ENCODE assay signal across 8 cellular contexts in genomic region chr2:86105252-86105968, GRCh38. TPM values are rescaled to one million over a fixed set of nuclear protein-coding genes. Genes with fewer than 3 reads are reported as not detected.
A peak's percentile ranks its signal among the peaks of the same experiment; 100 is the strongest.
DNase-seq lines count a peak whose midpoint lies in the region; TF ChIP-seq lines count a peak whose summit lies in the region.

TSS of gene POLR1A (minus strand) at chr2:86105886. CDS start at chr2:86105776, 110 bp downstream.

- no peak for TF ChIP-seq EP300 in SK-N-SH (IDR thresholded peaks at IDR 0.05; ENCODE audit: borderline replicate concordance in 1 of 2, low read depth in 1 of 2, low read length in 1 of 2)

- H2AFZ ChIP-seq in SK-N-SH (ENCODE audit: low read depth), result peak within 1 kb of the TSS; percentile 87

- peaks cover 94% of the 10 kb centered on the region for H3K79me2 ChIP-seq in SK-N-SH (ENCODE audit: insufficient read depth)

- no peak for TF ChIP-seq RAD21 in SK-N-SH (IDR thresholded peaks at IDR 0.05; ENCODE audit: low read length)

- H3K4me3 Mint-ChIP-seq in HFFc6, result peak within 1 kb of the TSS; percentile 94
- peak within 1 kb of the TSS; percentile 85 for H3K4me3 Mint-ChIP-seq in activated naive CD4-positive, alpha-beta T cell treated with anti-CD3 and anti-CD28 coated beads, Interleukin-2, amount 10 ng/mL, durations not matched to agents 7 days and 5 days

- H3K4me3 ChIP-seq in SK-N-SH (ENCODE audit: low read depth in 2 of 2, low read length in 1 of 2), result peak within 1 kb of the TSS; percentile 95 to 98

- peaks cover 30 to 34% of the 10 kb centered on the region in 2 experiments for H3K36me3 ChIP-seq in SK-N-SH (replicated peaks in 1 of 2; ENCODE audit: control insufficient read depth in 1 of 2, insufficient read depth in 2 of 2, low read length in 1 of 2)

- H3K9ac ChIP-seq in SK-N-SH, result peak within 1 kb of the TSS; percentile 76

- TF ChIP-seq CTCF in HFFc6 (IDR thresholded peaks at IDR 0.05) (peak; percentile 45; the same call in 1 of the 2 replicates), SK-N-SH (IDR thresholded peaks at IDR 0.05) (0 out of 2 replicates have a peak, but pooled peaks have one; percentile 15)

- peak within 1 kb of the TSS; percentile 92 for H3K27ac Mint-ChIP-seq in HFFc6
- H3K27ac Mint-ChIP-seq in activated naive CD4-positive, alpha-beta T cell treated with anti-CD3 and anti-CD28 coated beads, Interleukin-2, amount 10 ng/mL, durations not matched to agents 7 days and 5 days, result peak within 1 kb of the TSS; percentile 96

- DNase-seq in GF-D8 (lab: John Stamatoyannopoulos, UW) (peak; percentile 82), HFFc6 (peak; percentile 88), NAMALWA (ENCODE audit: low spot score) (peak; percentile 93), SK-N-SH (peak; percentile 81), globus pallidus (ENCODE audit: low spot score) (peak; percentile 98), nucleus accumbens (lab: John Stamatoyannopoulos, UW) (peak; percentile 55 to 99 (median 94)), superior temporal gyrus (ENCODE audit: extremely low spot score) (peak; percentile 97)
- DNase-seq in activated naive CD4-positive, alpha-beta T cell treated with anti-CD3 and anti-CD28 coated beads, Interleukin-2, amount 10 ng/mL, durations not matched to agents 7 days and 5 days, result peak; percentile 88

- H3K4me1 Mint-ChIP-seq in HFFc6 (ENCODE audit: low read depth), result peaks cover 65% of the 10 kb centered on the region
- H3K4me1 Mint-ChIP-seq in activated naive CD4-positive, alpha-beta T cell treated with anti-CD3 and anti-CD28 coated beads, Interleukin-2, amount 10 ng/mL, durations not matched to agents 7 days and 5 days, result peaks cover 60% of the 10 kb centered on the region

- H3K27me3 ChIP-seq in SK-N-SH (ENCODE audit: insufficient read depth), result no peaks in the 10 kb centered on the region

- H3K9me3 ChIP-seq in SK-N-SH, result no peaks in the 10 kb centered on the region

- H3K9me2 ChIP-seq in SK-N-SH, result no peaks in the 10 kb centered on the region

- CTCF ChIA-PET in SK-N-SH (lab: Yijun Ruan, JAX), result interaction anchor here (1.2 to 1.5 kb wide), 2 partner anchors 17 to 26 kb away, joined by 4 to 5 read pairs; no protein-coding TSS in a partner anchor
- CTCF ChIA-PET in activated naive CD4-positive, alpha-beta T cell treated with anti-CD3 and anti-CD28 coated beads, Interleukin-2, amount 10 ng/mL, durations not matched to agents 7 days and 5 days (lab: Charles Lee), result interaction anchor here (0.8 to 1.6 kb wide), 4 partner anchors 20 to 376 kb away, joined by 3 to 6 read pairs (median 4); no protein-coding TSS in a partner anchor

- H3K4me2 ChIP-seq in SK-N-SH, result peak within 1 kb of the TSS; percentile 79

- no peaks in the 10 kb centered on the region for H3F3A ChIP-seq in SK-N-SH (replicated peaks; ENCODE audit: insufficient read depth)

- peaks cover 2% of the 10 kb centered on the region; the same call in 1 of the 2 replicates for H3K27me3 Mint-ChIP-seq in HFFc6 (ENCODE audit: insufficient read depth)
- no peaks in the 10 kb centered on the region for H3K27me3 Mint-ChIP-seq in activated naive CD4-positive, alpha-beta T cell treated with anti-CD3 and anti-CD28 coated beads, Interleukin-2, amount 10 ng/mL, durations not matched to agents 7 days and 5 days

- H4K20me1 ChIP-seq in SK-N-SH (ENCODE audit: insufficient read depth), result peaks cover 10% of the 10 kb centered on the region

- H3K4me1 ChIP-seq in SK-N-SH (ENCODE audit: control insufficient read depth in 1 of 2, insufficient read depth in 2 of 2, low read depth in 1 of 2, low read length in 1 of 2), result peaks cover 10 to 16% of the 10 kb centered on the region in 2 experiments; a peak in 3 of 4 replicates

- H3K36me3 Mint-ChIP-seq in HFFc6 (ENCODE audit: low read depth), result peaks cover 52% of the 10 kb centered on the region
- H3K36me3 Mint-ChIP-seq in activated naive CD4-positive, alpha-beta T cell treated with anti-CD3 and anti-CD28 coated beads, Interleukin-2, amount 10 ng/mL, durations not matched to agents 7 days and 5 days, result peaks cover 46% of the 10 kb centered on the region

- WGBS in SK-N-SH (ENCODE audit: low lambda C conversion rate), result under 1% methylated on average over 31 of the region's 38 CpGs

- peak within 1 kb of the TSS; percentile 80 to 89 for H3K27ac ChIP-seq in SK-N-SH (ENCODE audit: low read depth in 2 of 2, low read length in 1 of 2)

- POLR2A ChIA-PET in SK-N-SH (lab: Yijun Ruan, JAX), result interaction anchor here (0.8 to 1.8 kb wide), 2 partner anchors 90 to 278 kb away, joined by 4 to 6 read pairs; partner anchors contain the start of gene IMMT

- H3K9me3 Mint-ChIP-seq in HFFc6, result no peaks in the 10 kb centered on the region
- peaks cover 3% of the 10 kb centered on the region for H3K9me3 Mint-ChIP-seq in activated naive CD4-positive, alpha-beta T cell treated with anti-CD3 and anti-CD28 coated beads, Interleukin-2, amount 10 ng/mL, durations not matched to agents 7 days and 5 days

TF ChIP-seq in SK-N-SH, 30 proteins besides CTCF, POLR2A, EP300 and RAD21 (continues in another document):
- TF ChIP-seq USF1 (IDR thresholded peaks at IDR 0.05; ENCODE audit: borderline replicate concordance, low read depth) (no peak; the same call in 1 of the 2 replicates), NRF1 (IDR thresholded peaks at IDR 0.05; ENCODE audit: low read depth, low read length) (peak; percentile 97), GABPA (IDR thresholded peaks at IDR 0.05; ENCODE audit: low read depth) (no peak; the same call in 1 of the 2 replicates), SMC3 (IDR thresholded peaks at IDR 0.05; ENCODE audit: low read depth, low read length) (no peak), SIN3A (IDR thresholded peaks at IDR 0.05; ENCODE audit: borderline replicate concordance, low read depth, low read length) (no peak), RCOR1 (IDR thresholded peaks at IDR 0.05; ENCODE audit: low read length) (no peak), TCF12 (IDR thresholded peaks at IDR 0.05) (no peak), GATA2 (CRISPR knock-in tag; IDR thresholded peaks at IDR 0.05) (no peak), MAX (IDR thresholded peaks at IDR 0.05; ENCODE audit: low read depth) (peak; percentile 69; the same call in 1 of the 2 replicates), JUND (IDR thresholded peaks at IDR 0.05) (no peak), ZBTB33 (IDR thresholded peaks at IDR 0.05; ENCODE audit: borderline replicate concordance, low read depth) (no peak), FOXM1 (IDR thresholded peaks at IDR 0.05; ENCODE audit: low read depth) (no peak), YY1 (IDR thresholded peaks at IDR 0.05; ENCODE audit: low read depth) (no peak), CHD2 (IDR thresholded peaks at IDR 0.05; ENCODE audit: low read length, partially characterized antibody) (peak; percentile 59), EZH2phosphoT487 (IDR thresholded peaks at IDR 0.05; ENCODE audit: borderline replicate concordance, low read depth) (no peak), MXI1 (IDR thresholded peaks at IDR 0.05; ENCODE audit: low read depth, low read length) (peak; percentile 85), TEAD4 (IDR thresholded peaks at IDR 0.05; ENCODE audit: borderline replicate concordance, insufficient read depth) (no peak), FOXJ3 (CRISPR knock-in tag; IDR thresholded peaks at IDR 0.05) (no peak), RFX5 (IDR thresholded peaks at IDR 0.05; ENCODE audit: low read length) (no peak), POLR2AphosphoS5 (IDR thresholded peaks at IDR 0.05; ENCODE audit: low read depth, low read length) (no peak)

RNA-seq across cellular contexts. Expression of gene POLR1A, which starts in this region (rescaled TPM):
- 10 to 100 TPM; 32.2 to 37.6 (median 34.8) TPM for total RNA-seq in HFFc6 (2021; fragmentation: NEBNext Ultra II Directional; extraction: Animal tissue kit (Norgen Biotek cat#: 25700))
- polyA plus RNA-seq in SK-N-SH (2012; rRNA removed), result 5.5 and 6.1 TPM in 2 replicates
- 4.8 and 4.9 TPM in 2 replicates for polyA plus RNA-seq in SK-N-SH (2012; cell fraction: cytosol; rRNA removed)
- 15.4 and 18.0 TPM in 2 replicates for polyA plus RNA-seq in SK-N-SH (2012; cell fraction: nucleus; rRNA removed)

Comparison
In these comparisons a context has a peak if more than half of its experiments do, and no peak if none do; other contexts are left out.
1. Peak in every context shown above with its lines: DNase-seq, H3K4me3 ChIP-seq and H3K27ac ChIP-seq.